Comparison of ENCODE assay signal across 11 cellular contexts in the genomic region with DNA sequence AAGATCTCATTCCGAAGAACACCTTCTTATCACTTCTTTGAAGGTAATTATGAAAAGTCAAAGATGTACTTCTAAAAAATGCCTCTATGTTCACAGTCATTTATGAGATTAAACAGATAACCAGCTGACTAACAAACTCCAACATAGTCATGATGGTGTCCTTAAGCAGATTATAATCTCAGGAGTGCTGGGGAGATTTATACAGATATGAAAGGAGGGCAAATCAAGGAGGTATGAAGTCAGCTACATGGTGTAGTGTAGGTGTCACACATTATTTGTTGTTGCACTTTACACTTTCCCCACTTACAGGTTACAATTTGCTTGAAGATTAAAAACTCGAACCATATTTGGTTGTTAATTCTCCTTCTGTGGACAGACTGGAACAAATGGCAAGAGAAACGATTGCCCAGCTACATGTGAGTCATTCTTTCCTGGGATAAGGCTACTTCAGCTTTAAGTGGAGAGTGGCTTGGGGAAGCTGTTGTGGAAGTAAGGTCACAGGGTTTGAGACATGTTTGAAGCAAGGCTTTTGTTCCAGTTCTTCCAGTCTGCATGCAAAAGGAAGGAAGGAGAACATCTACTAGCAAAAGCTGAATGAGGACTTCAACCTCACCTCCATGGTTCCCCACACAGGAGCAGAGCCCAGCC.
DNase-seq lines count a peak whose midpoint lies in the region; ATAC-seq and TF ChIP-seq lines count a peak whose summit lies in the region.
"Had no signal": no experiment of that assay in that cellular context is flagged by ENCODE, and none has a peak within 500 bp of the region (broad histone marks: within the 10 kb centered on the region; RNA-seq: fewer than 3 reads in every experiment).

No MANE protein-coding gene starts in this region.

- TF ChIP-seq POLR2A in esophagus squamous epithelium (IDR thresholded peaks at IDR 0.05) = no peak

- no peak for TF ChIP-seq CTCF in esophagus squamous epithelium (IDR thresholded peaks at IDR 0.05)

- peaks cover 30% of the 10 kb centered on the region for H3K27me3 Mint-ChIP-seq in activated naive CD4-positive, alpha-beta T cell treated with anti-CD3 and anti-CD28 coated beads for 36 hours (ENCODE audit: low read depth)

- WGBS in esophagus squamous epithelium, 2 donors = 35 to 38% methylated on average over 3 of the region's 3 CpGs
- 75% methylated on average over 2 of the region's 3 CpGs; no CpG with 5 or more reads in 1 of the 2 experiments for WGBS in mesodermal cell (ENCODE audit: insufficient coverage in 2 of 2), 2 experiments

- H3K36me3 ChIP-seq in esophagus squamous epithelium (no peaks in the 10 kb centered on the region), mesodermal cell (ENCODE audit: control insufficient read depth, insufficient read depth, low read length) (no peaks in the 10 kb centered on the region)
- H3K36me3 ChIP-seq: ovary had no signal

- no peaks in the 10 kb centered on the region for H3K36me3 Mint-ChIP-seq in activated naive CD4-positive, alpha-beta T cell treated with anti-CD3 and anti-CD28 coated beads for 36 hours (ENCODE audit: low read depth)
- H3K36me3 Mint-ChIP-seq: activated naive CD8-positive, alpha-beta T cell treated with anti-CD3 and anti-CD28 coated beads, Interleukin-2, amount 10 ng/mL, durations not matched to agents 7 days and 5 days had no signal

- H3K4me1 Mint-ChIP-seq in activated naive CD4-positive, alpha-beta T cell treated with anti-CD3 and anti-CD28 coated beads for 36 hours (ENCODE audit: low read depth) = peaks cover 7% of the 10 kb centered on the region

- no peaks in the 10 kb centered on the region for H3K9me3 ChIP-seq in esophagus squamous epithelium
- H3K9me3 ChIP-seq in mesodermal cell (ENCODE audit: control insufficient read depth, low read length) = no peaks in the 10 kb centered on the region
- H3K9me3 ChIP-seq: ovary had no signal

- no peak overlapping the region for H3K27ac Mint-ChIP-seq in activated naive CD4-positive, alpha-beta T cell treated with anti-CD3 and anti-CD28 coated beads for 36 hours
- H3K27ac Mint-ChIP-seq: activated naive CD8-positive, alpha-beta T cell treated with anti-CD3 and anti-CD28 coated beads, Interleukin-2, amount 10 ng/mL, durations not matched to agents 7 days and 5 days had no signal

- intact Hi-C loops in Right ventricle myocardium inferior (cut with DNase I) = no loop called here
- intact Hi-C loops in cardiac septum (cut with DNase I) = loop anchor here (5.0 kb wide), 2 partner anchors 404 to 504 kb away; partner anchors contain the start of gene ARRDC3
- intact Hi-C loops in esophagus squamous epithelium (cut with DNase I) = loop anchor here (10.0 kb wide), 2 partner anchors 56 to 536 kb away; no protein-coding TSS in a partner anchor
- intact Hi-C loops in activated naive CD4-positive, alpha-beta T cell treated with anti-CD3 and anti-CD28 coated beads for 36 hours (cut with micrococcal nuclease) = no loop called here

- no peak for DNase-seq in Right ventricle myocardium inferior (ENCODE audit: missing footprints)
- DNase-seq in cardiac septum (ENCODE audit: low spot score) = no peak
- DNase-seq in esophagus squamous epithelium (lab: John Stamatoyannopoulos, UW) = no peak
- no peak for DNase-seq in activated naive CD4-positive, alpha-beta T cell treated with anti-CD3 and anti-CD28 coated beads for 36 hours
- no peak for DNase-seq in OCI-M2 (lab: John Stamatoyannopoulos, UW; ENCODE audit: unreplicated experiment)
- no peak for DNase-seq in T1000 (lab: John Stamatoyannopoulos, UW)
- DNase-seq: activated CD4-positive, alpha-beta T cell treated with anti-CD3 and anti-CD28 coated beads, Interleukin-2, amount 50 U/mL, for 1 hour; activated naive CD8-positive, alpha-beta T cell treated with anti-CD3 and anti-CD28 coated beads, Interleukin-2, amount 10 ng/mL, durations not matched to agents 7 days and 5 days had no signal

- peaks cover 4 to 71% (median 10%) of the 10 kb centered on the region in 3 donors for H3K4me1 ChIP-seq in esophagus squamous epithelium
- peaks cover 13% of the 10 kb centered on the region for H3K4me1 ChIP-seq in mesodermal cell (ENCODE audit: control insufficient read depth, insufficient read depth, low read length, poor library complexity, severe bottlenecking)

- CTCF ChIA-PET in activated naive CD4-positive, alpha-beta T cell treated with anti-CD3 and anti-CD28 coated beads for 36 hours (lab: Charles Lee) = no interaction called here

- no peak overlapping the region for H3K4me3 Mint-ChIP-seq in activated naive CD4-positive, alpha-beta T cell treated with anti-CD3 and anti-CD28 coated beads for 36 hours
- H3K4me3 Mint-ChIP-seq: activated naive CD8-positive, alpha-beta T cell treated with anti-CD3 and anti-CD28 coated beads, Interleukin-2, amount 10 ng/mL, durations not matched to agents 7 days and 5 days had no signal

- H3K4me3 ChIP-seq in esophagus squamous epithelium = no peak overlapping the region
- H3K4me3 ChIP-seq in mesodermal cell (ENCODE audit: extremely low read depth, insufficient read depth, low read length, poor library complexity, severe bottlenecking) = no peak overlapping the region
- H3K4me3 ChIP-seq: ovary had no signal

- no peaks in the 10 kb centered on the region for H3K9me3 Mint-ChIP-seq in activated naive CD4-positive, alpha-beta T cell treated with anti-CD3 and anti-CD28 coated beads for 36 hours
- H3K9me3 Mint-ChIP-seq: activated naive CD8-positive, alpha-beta T cell treated with anti-CD3 and anti-CD28 coated beads, Interleukin-2, amount 10 ng/mL, durations not matched to agents 7 days and 5 days had no signal

- peak overlapping the region; percentile 17 to 69 (median 34) for H3K27ac ChIP-seq in esophagus squamous epithelium
- peak overlapping the region; percentile 78 for H3K27ac ChIP-seq in mesodermal cell (ENCODE audit: low read depth, low read length, severe bottlenecking)

- ATAC-seq in Right ventricle myocardium inferior (peak; percentile 62), HG02840 (IDR thresholded peaks at IDR 0.05; ENCODE audit: low FRiP score, unreplicated experiment) (no peak)

- H3K27me3 ChIP-seq in esophagus squamous epithelium = no peaks in the 10 kb centered on the region
- H3K27me3 ChIP-seq: ovary had no signal

Comparison
In these comparisons a context has a peak if more than half of its experiments do, and no peak if none do; other contexts are left out.
1. intact Hi-C loops: an anchor here in cardiac septum (5.0 kb wide) and esophagus squamous epithelium (10.0 kb wide); none called in Right ventricle myocardium inferior and activated naive CD4-positive, alpha-beta T cell treated with anti-CD3 and anti-CD28 coated beads for 36 hours.